In genomic region chr17:73348824-73349095, GRCh38 we compare ENCODE assay signal across 1 cellular context.
TF ChIP-seq lines count a peak whose summit lies in the region.

No MANE protein-coding gene starts in this region.

TF ChIP-seq in GM23338, 12 proteins besides CTCF, POLR2A, EP300 and RAD21 (continued from another document):
- TF ChIP-seq, protein P1, sequence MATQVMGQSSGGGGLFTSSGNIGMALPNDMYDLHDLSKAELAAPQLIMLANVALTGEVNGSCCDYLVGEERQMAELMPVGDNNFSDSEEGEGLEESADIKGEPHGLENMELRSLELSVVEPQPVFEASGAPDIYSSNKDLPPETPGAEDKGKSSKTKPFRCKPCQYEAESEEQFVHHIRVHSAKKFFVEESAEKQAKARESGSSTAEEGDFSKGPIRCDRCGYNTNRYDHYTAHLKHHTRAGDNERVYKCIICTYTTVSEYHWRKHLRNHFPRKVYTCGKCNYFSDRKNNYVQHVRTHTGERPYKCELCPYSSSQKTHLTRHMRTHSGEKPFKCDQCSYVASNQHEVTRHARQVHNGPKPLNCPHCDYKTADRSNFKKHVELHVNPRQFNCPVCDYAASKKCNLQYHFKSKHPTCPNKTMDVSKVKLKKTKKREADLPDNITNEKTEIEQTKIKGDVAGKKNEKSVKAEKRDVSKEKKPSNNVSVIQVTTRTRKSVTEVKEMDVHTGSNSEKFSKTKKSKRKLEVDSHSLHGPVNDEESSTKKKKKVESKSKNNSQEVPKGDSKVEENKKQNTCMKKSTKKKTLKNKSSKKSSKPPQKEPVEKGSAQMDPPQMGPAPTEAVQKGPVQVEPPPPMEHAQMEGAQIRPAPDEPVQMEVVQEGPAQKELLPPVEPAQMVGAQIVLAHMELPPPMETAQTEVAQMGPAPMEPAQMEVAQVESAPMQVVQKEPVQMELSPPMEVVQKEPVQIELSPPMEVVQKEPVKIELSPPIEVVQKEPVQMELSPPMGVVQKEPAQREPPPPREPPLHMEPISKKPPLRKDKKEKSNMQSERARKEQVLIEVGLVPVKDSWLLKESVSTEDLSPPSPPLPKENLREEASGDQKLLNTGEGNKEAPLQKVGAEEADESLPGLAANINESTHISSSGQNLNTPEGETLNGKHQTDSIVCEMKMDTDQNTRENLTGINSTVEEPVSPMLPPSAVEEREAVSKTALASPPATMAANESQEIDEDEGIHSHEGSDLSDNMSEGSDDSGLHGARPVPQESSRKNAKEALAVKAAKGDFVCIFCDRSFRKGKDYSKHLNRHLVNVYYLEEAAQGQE (IDR thresholded peaks at IDR 0.05; ENCODE audit: unreplicated experiment), result no peak
- TF ChIP-seq EZH2 (IDR thresholded peaks at IDR 0.05; ENCODE audit: low read depth, unreplicated experiment), result no peak
- no peak for TF ChIP-seq STAT1 (IDR thresholded peaks at IDR 0.05; ENCODE audit: unreplicated experiment)
- no peak for TF ChIP-seq CREB1 (CRISPR knock-in tag; IDR thresholded peaks at IDR 0.05; ENCODE audit: low read depth)
- no peak for TF ChIP-seq ZNF331 (CRISPR knock-in tag; IDR thresholded peaks at IDR 0.05; ENCODE audit: low read depth)
- TF ChIP-seq POLR2AphosphoS5 (IDR thresholded peaks at IDR 0.05; ENCODE audit: low read depth), result no peak
- TF ChIP-seq EZH2phosphoT487 (IDR thresholded peaks at IDR 0.05; ENCODE audit: unreplicated experiment), result no peak
- no peak for TF ChIP-seq ZNF114 (CRISPR knock-in tag; IDR thresholded peaks at IDR 0.05)
- no peak for TF ChIP-seq ZNF462 (CRISPR knock-in tag; IDR thresholded peaks at IDR 0.05)
